Comparison of ENCODE assay signal across 8 cellular contexts in the genomic region with DNA sequence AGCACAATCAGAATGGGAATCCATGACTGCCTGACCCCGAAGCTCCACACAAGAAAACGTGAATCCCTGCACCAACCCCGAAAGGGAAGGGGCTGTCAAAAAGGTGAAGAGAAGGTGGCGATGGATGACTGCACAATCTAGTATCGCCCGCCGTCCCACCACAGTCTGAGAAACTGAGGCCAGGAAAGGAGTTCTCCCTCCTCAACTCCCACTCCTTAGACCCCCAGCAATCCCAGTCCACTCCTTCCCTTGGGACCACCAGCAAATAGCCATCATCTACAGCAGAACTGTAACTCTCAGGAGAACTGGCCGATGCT. TPM values are rescaled to one million over a fixed set of nuclear protein-coding genes. Genes with fewer than 3 reads are reported as not detected.
DNase-seq lines count a peak whose midpoint lies in the region; ATAC-seq and TF ChIP-seq lines count a peak whose summit lies in the region.

No MANE protein-coding gene starts in this region.

- H3K4me1 ChIP-seq in CD8-positive, alpha-beta memory T cell (ENCODE audit: insufficient read depth, low read length): peaks cover 24% of the 10 kb centered on the region

- no peaks in the 10 kb centered on the region for H3K27me3 Mint-ChIP-seq in CD8-positive, alpha-beta memory T cell
- H3K27me3 Mint-ChIP-seq in IgD-negative memory B cell (no peaks in the 10 kb centered on the region), nephron progenitor cell (ENCODE audit: low read depth, poor library complexity) (peaks cover 9% of the 10 kb centered on the region)

- intact Hi-C loops in dorsolateral prefrontal cortex (cut with DNase I): no loop called here

- H3K27me3 ChIP-seq in CD8-positive, alpha-beta memory T cell (ENCODE audit: insufficient read depth, low read length, poor library complexity, severe bottlenecking): no peaks in the 10 kb centered on the region
- no peaks in the 10 kb centered on the region for H3K27me3 ChIP-seq in dorsolateral prefrontal cortex

- peaks cover 6% of the 10 kb centered on the region for H3K36me3 ChIP-seq in CD8-positive, alpha-beta memory T cell (ENCODE audit: insufficient read depth, low read length)

- TF ChIP-seq CTCF in dorsolateral prefrontal cortex (IDR thresholded peaks at IDR 0.05 in 54 of 56, conservative IDR thresholded peaks at IDR 0.05 in 2 of 56; ENCODE audit: low read depth in 1 of 56, partially characterized antibody in 56 of 56): no peak
- TF ChIP-seq CTCF in nephron progenitor cell (IDR thresholded peaks at IDR 0.05): no peak

- no peaks in the 10 kb centered on the region for H3K9me3 Mint-ChIP-seq in CD8-positive, alpha-beta memory T cell
- no peaks in the 10 kb centered on the region for H3K9me3 Mint-ChIP-seq in IgD-negative memory B cell
- no peaks in the 10 kb centered on the region for H3K9me3 Mint-ChIP-seq in nephron progenitor cell

- peak overlapping the region; percentile 65 to 98 (median 92) for H3K27ac Mint-ChIP-seq in CD8-positive, alpha-beta memory T cell
- peak overlapping the region; percentile 76 to 94 (median 90) for H3K27ac Mint-ChIP-seq in IgD-negative memory B cell
- peak overlapping the region; percentile 96 for H3K27ac Mint-ChIP-seq in nephron progenitor cell

- H3K36me3 Mint-ChIP-seq in CD8-positive, alpha-beta memory T cell: peaks cover 0 to 25% (median 3%) of the 10 kb centered on the region in 3 donors
- H3K36me3 Mint-ChIP-seq in IgD-negative memory B cell (no peaks in the 10 kb centered on the region), nephron progenitor cell (ENCODE audit: low read depth) (peaks cover 14% of the 10 kb centered on the region)

- peak overlapping the region; percentile 90 to 95 (median 94) for H3K4me3 Mint-ChIP-seq in CD8-positive, alpha-beta memory T cell
- H3K4me3 Mint-ChIP-seq in IgD-negative memory B cell: peak overlapping the region; percentile 89 to 99 (median 95)
- H3K4me3 Mint-ChIP-seq in nephron progenitor cell: peak overlapping the region; percentile 95

- no peak for ATAC-seq in HG02852 (IDR thresholded peaks at IDR 0.05; ENCODE audit: unreplicated experiment)

- DNase-seq in CD8-positive, alpha-beta memory T cell: no peak
- DNase-seq in dorsolateral prefrontal cortex (no peak), nephron progenitor cell (no peak), HT-29 (ENCODE audit: low spot score) (no peak), NCI-H524 treated with DMSO at 0.1 percent for 48 hours (lab: John Stamatoyannopoulos, UW) (no peak), NCI-H2196 treated with DMSO at 0.1 percent for 48 hours (lab: John Stamatoyannopoulos, UW; ENCODE audit: unreplicated experiment) (no peak)

- CTCF ChIA-PET in CD8-positive, alpha-beta memory T cell (lab: Charles Lee): interaction anchor here (1.1 to 4.3 kb wide), 9 partner anchors 9 to 101 kb away, joined by 3 to 29 read pairs (median 4); partner anchors contain the start of genes PRMT1 and RRAS

- H3K4me1 Mint-ChIP-seq in CD8-positive, alpha-beta memory T cell: peaks cover 27 to 43% (median 39%) of the 10 kb centered on the region in 3 donors
- H3K4me1 Mint-ChIP-seq in IgD-negative memory B cell: peaks cover 16 to 20% (median 16%) of the 10 kb centered on the region in 3 donors
- H3K4me1 Mint-ChIP-seq in nephron progenitor cell: peaks cover 32% of the 10 kb centered on the region

- peak overlapping the region; percentile 78 for H3K27ac ChIP-seq in CD8-positive, alpha-beta memory T cell (ENCODE audit: low read depth, low read length)
- H3K27ac ChIP-seq in dorsolateral prefrontal cortex: peak overlapping the region in 52 of 59 donors; percentile 14 to 90 (median 72)

- peak overlapping the region; percentile 93 for H3K4me3 ChIP-seq in CD8-positive, alpha-beta memory T cell (ENCODE audit: low read length)
- peak overlapping the region; percentile 47 to 93 (median 78) for H3K4me3 ChIP-seq in dorsolateral prefrontal cortex

- H3K9me3 ChIP-seq in CD8-positive, alpha-beta memory T cell (ENCODE audit: low read length): no peaks in the 10 kb centered on the region

- POLR2A ChIA-PET in CD8-positive, alpha-beta memory T cell (lab: Charles Lee): interaction anchor here (0.6 to 2.6 kb wide), 11 partner anchors 9 to 456 kb away, joined by 3 to 13 read pairs (median 5); partner anchors contain the start of genes BCL2L12, FCGRT, IRF3 and RCN3

RNA-seq across cellular contexts. Expression of gene NOSIP, which starts 0.5 kb away (rescaled TPM):
- 10 to 100 TPM; 62.5 to 64.3 TPM for total RNA-seq in CD8-positive, alpha-beta memory T cell
- polyA plus RNA-seq in CD8-positive, alpha-beta memory T cell: 414 TPM
- polyA plus RNA-seq in IgD-negative memory B cell: 144 TPM
- 10 to 100 TPM; 39.0 to 64.8 (median 49.4) TPM for total RNA-seq in dorsolateral prefrontal cortex
- total RNA-seq in HT-29 (2014; rRNA removed; shearing (Covaris generic)): 247 and 262 TPM in 2 replicates

RNA-seq across cellular contexts. Expression of gene PRRG2, which starts 1.2 kb away (rescaled TPM):
- 1 to 10 TPM; 1.2 TPM for total RNA-seq in CD8-positive, alpha-beta memory T cell
- 0.24 TPM for polyA plus RNA-seq in CD8-positive, alpha-beta memory T cell
- 0.26 TPM for polyA plus RNA-seq in IgD-negative memory B cell
- 1 to 10 TPM in 50 of 120 experiments, under 1 TPM in 56, not detected in 14; 0.32 to 3.1 (median 0.94) TPM for total RNA-seq in dorsolateral prefrontal cortex
- total RNA-seq in HT-29 (2014; rRNA removed; shearing (Covaris generic)): 25.8 and 26.3 TPM in 2 replicates

RNA-seq across cellular contexts. Expression of gene PRR12, which starts 11.1 kb away (rescaled TPM):
- 10 to 100 TPM; 25.9 to 27.5 TPM for total RNA-seq in CD8-positive, alpha-beta memory T cell
- polyA plus RNA-seq in CD8-positive, alpha-beta memory T cell: 0.81 TPM
- 0.70 TPM for polyA plus RNA-seq in IgD-negative memory B cell
- total RNA-seq in dorsolateral prefrontal cortex: 10 to 100 TPM; 38.2 to 68.5 (median 52.3) TPM
- 15.0 and 15.3 TPM in 2 replicates for total RNA-seq in HT-29 (2014; rRNA removed; shearing (Covaris generic))

RNA-seq across cellular contexts. Expression of gene RCN3, which starts 52.1 kb away (rescaled TPM):
- total RNA-seq in CD8-positive, alpha-beta memory T cell: 1 to 10 TPM; 1.4 to 1.7 TPM
- 2.1 TPM for polyA plus RNA-seq in CD8-positive, alpha-beta memory T cell
- polyA plus RNA-seq in IgD-negative memory B cell: 3.1 TPM
- total RNA-seq in dorsolateral prefrontal cortex: 10 to 100 TPM in 49 of 120 experiments, 1 to 10 TPM in 71; 3.0 to 19.9 (median 9.2) TPM
- total RNA-seq in HT-29 (2014; rRNA removed; shearing (Covaris generic)): 17.6 and 25.6 TPM in 2 replicates
